Comparison of ENCODE assay signal across 8 cellular contexts in genomic region chr22:17083811-17084540, GRCh38. TPM values are rescaled to one million over a fixed set of nuclear protein-coding genes. Genes with fewer than 3 reads are reported as not detected.
A peak's percentile ranks its signal among the peaks of the same experiment; 100 is the strongest.
DNase-seq lines count a peak whose midpoint lies in the region; ATAC-seq and TF ChIP-seq lines count a peak whose summit lies in the region.

No MANE protein-coding gene starts in this region.

- peak overlapping the region; percentile 90 for H3K27ac Mint-ChIP-seq in activated T-cell treated with anti-CD3 and anti-CD28 coated beads, Interleukin-2, amount 50 U/mL, for 24 hours
- peak overlapping the region; percentile 92 for H3K27ac Mint-ChIP-seq in activated naive CD8-positive, alpha-beta T cell treated with anti-CD3 and anti-CD28 coated beads, Interleukin-2, amount 10 ng/mL, durations not matched to agents 7 days and 5 days

- H3K27me3 ChIP-seq in thoracic aorta (replicated peaks; ENCODE audit: insufficient read depth) = no peaks in the 10 kb centered on the region

- ATAC-seq in activated naive CD8-positive, alpha-beta T cell treated with anti-CD3 and anti-CD28 coated beads, Interleukin-2, amount 10 ng/mL, durations not matched to agents 7 days and 5 days (ENCODE audit: low read depth) = no peak
- ATAC-seq in left lobe of liver = no peak
- no peak for ATAC-seq in thoracic aorta (ENCODE audit: insufficient number of reproducible peaks, low FRiP score, low read depth)
- no peak for ATAC-seq in HG02678 (IDR thresholded peaks at IDR 0.05; ENCODE audit: unreplicated experiment)

- H3K4me3 Mint-ChIP-seq in activated T-cell treated with anti-CD3 and anti-CD28 coated beads, Interleukin-2, amount 50 U/mL, for 24 hours = peak overlapping the region; percentile 83
- peak overlapping the region; percentile 89 for H3K4me3 Mint-ChIP-seq in activated naive CD8-positive, alpha-beta T cell treated with anti-CD3 and anti-CD28 coated beads, Interleukin-2, amount 10 ng/mL, durations not matched to agents 7 days and 5 days

- H3K36me3 Mint-ChIP-seq in activated T-cell treated with anti-CD3 and anti-CD28 coated beads, Interleukin-2, amount 50 U/mL, for 24 hours (ENCODE audit: low read depth) = peaks cover 5% of the 10 kb centered on the region
- H3K36me3 Mint-ChIP-seq in activated naive CD8-positive, alpha-beta T cell treated with anti-CD3 and anti-CD28 coated beads, Interleukin-2, amount 10 ng/mL, durations not matched to agents 7 days and 5 days = peaks cover 3% of the 10 kb centered on the region

- H3K4me3 ChIP-seq in thoracic aorta = peak overlapping the region; percentile 98

- no peak for DNase-seq in activated T-cell treated with anti-CD3 and anti-CD28 coated beads, Interleukin-2, amount 50 U/mL, for 24 hours
- DNase-seq in activated T-cell treated with anti-CD3 and anti-CD28 coated beads for 4 hours (no peak), left lobe of liver (ENCODE audit: low spot score) (peak; percentile 50), thoracic aorta (ENCODE audit: low spot score) (no peak), GM19240 (ENCODE audit: insufficient read length, low spot score) (no peak)
- peak; percentile 30 for DNase-seq in activated naive CD8-positive, alpha-beta T cell treated with anti-CD3 and anti-CD28 coated beads, Interleukin-2, amount 10 ng/mL, durations not matched to agents 7 days and 5 days
- DNase-seq in stimulated activated naive CD4-positive, alpha-beta T cell treated with Interleukin-2 at 50 U/mL for 16 hours (lab: John Stamatoyannopoulos, UW) = no peak

- H3K36me3 ChIP-seq in thoracic aorta = no peaks in the 10 kb centered on the region

- peaks cover 45% of the 10 kb centered on the region for H3K4me1 Mint-ChIP-seq in activated T-cell treated with anti-CD3 and anti-CD28 coated beads, Interleukin-2, amount 50 U/mL, for 24 hours (ENCODE audit: low read depth)
- H3K4me1 Mint-ChIP-seq in activated naive CD8-positive, alpha-beta T cell treated with anti-CD3 and anti-CD28 coated beads, Interleukin-2, amount 10 ng/mL, durations not matched to agents 7 days and 5 days = peaks cover 32% of the 10 kb centered on the region

- H3K9me3 ChIP-seq in thoracic aorta = no peaks in the 10 kb centered on the region

- no peaks in the 10 kb centered on the region for H3K9me3 Mint-ChIP-seq in activated T-cell treated with anti-CD3 and anti-CD28 coated beads, Interleukin-2, amount 50 U/mL, for 24 hours
- no peaks in the 10 kb centered on the region for H3K9me3 Mint-ChIP-seq in activated naive CD8-positive, alpha-beta T cell treated with anti-CD3 and anti-CD28 coated beads, Interleukin-2, amount 10 ng/mL, durations not matched to agents 7 days and 5 days

- no peaks in the 10 kb centered on the region for H3K27me3 Mint-ChIP-seq in activated T-cell treated with anti-CD3 and anti-CD28 coated beads, Interleukin-2, amount 50 U/mL, for 24 hours
- peaks cover 6% of the 10 kb centered on the region for H3K27me3 Mint-ChIP-seq in activated naive CD8-positive, alpha-beta T cell treated with anti-CD3 and anti-CD28 coated beads, Interleukin-2, amount 10 ng/mL, durations not matched to agents 7 days and 5 days

- POLR2A ChIA-PET in activated naive CD8-positive, alpha-beta T cell treated with anti-CD3 and anti-CD28 coated beads, Interleukin-2, amount 10 ng/mL, durations not matched to agents 7 days and 5 days (lab: Charles Lee) = interaction anchor here (0.8 to 1.0 kb wide), 3 partner anchors 9 to 153 kb away, joined by 3 to 4 read pairs (median 3); no protein-coding TSS in a partner anchor

- TF ChIP-seq CTCF in thoracic aorta (IDR thresholded peaks at IDR 0.05) = no peak

- peak overlapping the region in 1 of 2 donors; percentile 89 for H3K27ac ChIP-seq in thoracic aorta

- peaks cover 13 to 24% of the 10 kb centered on the region in 2 donors for H3K4me1 ChIP-seq in thoracic aorta (ENCODE audit: control insufficient read depth in 1 of 2, low read depth in 2 of 2)

RNA-seq across cellular contexts. Expression of gene IL17RA, which starts 0.8 kb away (rescaled TPM):
- 10 to 100 TPM; 46.7 to 48.0 TPM for total RNA-seq in activated naive CD8-positive, alpha-beta T cell treated with anti-CD3 and anti-CD28 coated beads, Interleukin-2, amount 10 ng/mL, durations not matched to agents 7 days and 5 days
- total RNA-seq in left lobe of liver (11.1 TPM), thoracic aorta (10 to 100 TPM; 28.4 to 34.1 TPM)

RNA-seq across cellular contexts. Expression of gene TMEM121B, which starts 37.2 kb away (rescaled TPM):
- under 1 TPM; 0.08 to 0.09 TPM for total RNA-seq in activated naive CD8-positive, alpha-beta T cell treated with anti-CD3 and anti-CD28 coated beads, Interleukin-2, amount 10 ng/mL, durations not matched to agents 7 days and 5 days
- total RNA-seq in left lobe of liver (0.10 TPM), thoracic aorta (1 to 10 TPM; 1.1 to 2.0 TPM)

Comparison
In these comparisons a context has a peak if more than half of its experiments do, and no peak if none do; other contexts are left out.
1. DNase-seq: peak in activated naive CD8-positive, alpha-beta T cell treated with anti-CD3 and anti-CD28 coated beads, Interleukin-2, amount 10 ng/mL, durations not matched to agents 7 days and 5 days (single experiment) and left lobe of liver (single experiment); none in activated T-cell treated with anti-CD3 and anti-CD28 coated beads, Interleukin-2, amount 50 U/mL, for 24 hours (single experiment), activated T-cell treated with anti-CD3 and anti-CD28 coated beads for 4 hours (single experiment), thoracic aorta (single experiment), stimulated activated naive CD4-positive, alpha-beta T cell treated with Interleukin-2 at 50 U/mL for 16 hours (single experiment) and GM19240 (single experiment).